1 cellular context compared by ENCODE assay signal in the genomic region with DNA sequence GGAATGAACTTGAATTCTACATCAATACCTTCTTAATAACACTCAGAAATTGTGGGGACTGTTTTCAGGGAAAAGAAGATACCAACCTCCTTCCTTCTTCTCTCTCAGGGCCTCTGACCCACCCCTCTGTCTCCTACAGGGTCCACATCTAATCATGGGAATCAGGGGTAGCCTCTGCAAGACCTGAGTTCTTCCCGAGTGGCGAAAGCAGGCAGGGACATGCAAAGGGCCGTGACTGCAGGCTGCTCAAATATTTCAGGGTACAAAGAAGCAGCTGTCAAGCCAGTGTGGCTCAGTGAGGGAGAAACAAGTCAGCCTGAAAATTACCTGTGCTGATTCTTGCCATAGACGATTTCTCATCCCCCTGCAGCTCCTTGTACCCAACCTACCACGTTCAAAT.
A peak's percentile ranks its signal among the peaks of the same experiment; 100 is the strongest.
TF ChIP-seq lines count a peak whose summit lies in the region.

No MANE protein-coding gene starts in this region.

TF ChIP-seq in HepG2, 621 proteins besides CTCF, POLR2A, EP300 and RAD21 (continued from another document):
- TF ChIP-seq, protein P1, sequence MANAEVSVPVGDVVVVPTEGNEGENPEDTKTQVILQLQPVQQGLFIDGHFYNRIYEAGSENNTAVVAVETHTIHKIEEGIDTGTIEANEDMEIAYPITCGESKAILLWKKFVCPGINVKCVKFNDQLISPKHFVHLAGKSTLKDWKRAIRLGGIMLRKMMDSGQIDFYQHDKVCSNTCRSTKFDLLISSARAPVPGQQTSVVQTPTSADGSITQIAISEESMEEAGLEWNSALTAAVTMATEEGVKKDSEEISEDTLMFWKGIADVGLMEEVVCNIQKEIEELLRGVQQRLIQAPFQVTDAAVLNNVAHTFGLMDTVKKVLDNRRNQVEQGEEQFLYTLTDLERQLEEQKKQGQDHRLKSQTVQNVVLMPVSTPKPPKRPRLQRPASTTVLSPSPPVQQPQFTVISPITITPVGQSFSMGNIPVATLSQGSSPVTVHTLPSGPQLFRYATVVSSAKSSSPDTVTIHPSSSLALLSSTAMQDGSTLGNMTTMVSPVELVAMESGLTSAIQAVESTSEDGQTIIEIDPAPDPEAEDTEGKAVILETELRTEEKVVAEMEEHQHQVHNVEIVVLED (CRISPR knock-in tag; IDR thresholded peaks at IDR 0.05; ENCODE audit: borderline replicate concordance), result 0 out of 2 replicates have a peak, but pooled peaks have one; percentile 18
- TF ChIP-seq ZNF547 (CRISPR knock-in tag; IDR thresholded peaks at IDR 0.05) (0 out of 2 replicates have a peak, but pooled peaks have one; percentile 56), ZMYM3 (CRISPR knock-in tag; IDR thresholded peaks at IDR 0.05) (no peak), ZNF431 (CRISPR knock-in tag; IDR thresholded peaks at IDR 0.05; ENCODE audit: borderline replicate concordance, low read depth) (no peak), JUND (CRISPR knock-in tag; IDR thresholded peaks at IDR 0.05) (0 out of 2 replicates have a peak, but pooled peaks have one; percentile 17)
